In genomic region chr20:53269380-53269779, GRCh38 we compare ENCODE assay signal across 28 cellular contexts.
"Had no signal": no experiment of that assay in that cellular context is flagged by ENCODE, and none has a peak within 500 bp of the region (broad histone marks: within the 10 kb centered on the region; RNA-seq: fewer than 3 reads in every experiment).

No MANE protein-coding gene starts in this region.

- H3K27me3 ChIP-seq: stomach, suprapubic skin, testis, thyroid gland, tibial artery, tibial nerve, transverse colon, upper lobe of left lung, upper lobe of right lung, uterus, vagina had no signal

- H3K4me1 ChIP-seq: stomach, suprapubic skin, thyroid gland, tibial artery, tibial nerve, transverse colon, upper lobe of left lung, upper lobe of right lung, uterus, vagina had no signal

- H3K27me3 Mint-ChIP-seq: stimulated activated naive CD8-positive, alpha-beta T cell treated with anti-CD3 and anti-CD28 coated beads, Interleukin-15, amount 100 ng/mL, for 72 hours; stimulated activated naive CD8-positive, alpha-beta T cell treated with anti-CD3 and anti-CD28 coated beads, Interleukin-15, Interleukin-2, amounts not matched to agents 100 ng/mL and 50 ng/mL, for 24 hours; type B pancreatic cell had no signal

- FAIRE-seq: urothelium cell line had no signal

- H3K9me3 ChIP-seq: stomach, suprapubic skin, testis, thoracic aorta, thyroid gland, tibial artery, tibial nerve, transverse colon, upper lobe of left lung, upper lobe of right lung, uterus, vagina had no signal

- H3K4me1 Mint-ChIP-seq: stimulated activated effector memory CD8-positive, alpha-beta T cell treated with anti-CD3 and anti-CD28 coated beads, Interleukin-12 subunit alpha, Interleukin-12 subunit beta, amount 100 ng/mL, for 72 hours; stimulated activated memory B cell treated with anti-CD40 and anti-IgM and Interleukin-4, amounts not matched to agents 10 μg/mL and 1 μg/mL and 100 μg/mL, for 72 hours; stimulated activated naive B cell treated with anti-CD40 and anti-IgM and Interleukin-4, amounts not matched to agents 10 μg/mL and 1 μg/mL and 100 μg/mL, for 72 hours; stimulated activated naive CD8-positive, alpha-beta T cell treated with anti-CD3 and anti-CD28 coated beads, Interleukin-15, amount 100 ng/mL, for 72 hours had no signal

- H3K27ac ChIP-seq: stomach, suprapubic skin, testis, thoracic aorta, thyroid gland, tibial artery, tibial nerve, transverse colon, upper lobe of left lung, upper lobe of right lung, uterus, vagina had no signal

- H3K9me3 Mint-ChIP-seq: stimulated activated effector memory CD8-positive, alpha-beta T cell treated with anti-CD3 and anti-CD28 coated beads, Interleukin-12 subunit alpha, Interleukin-12 subunit beta, amount 100 ng/mL, for 72 hours; stimulated activated memory B cell treated with anti-CD40 and anti-IgM and Interleukin-4, amounts not matched to agents 10 μg/mL and 1 μg/mL and 100 μg/mL, for 72 hours; stimulated activated naive B cell treated with anti-CD40 and anti-IgM and Interleukin-4, amounts not matched to agents 10 μg/mL and 1 μg/mL and 100 μg/mL, for 72 hours; stimulated activated naive CD8-positive, alpha-beta T cell treated with anti-CD3 and anti-CD28 coated beads, Interleukin-15, amount 100 ng/mL, for 72 hours; stimulated activated naive CD8-positive, alpha-beta T cell treated with anti-CD3 and anti-CD28 coated beads, Interleukin-15, Interleukin-2, amounts not matched to agents 100 ng/mL and 50 ng/mL, for 24 hours had no signal

- H3K36me3 ChIP-seq: stomach, suprapubic skin, thoracic aorta, thyroid gland, tibial artery, tibial nerve, transverse colon, upper lobe of left lung, upper lobe of right lung, uterus, vagina had no signal

- DNase-seq: stimulated activated CD4-positive, alpha-beta T cell treated with anti-CD3 and anti-CD28 coated beads, Interleukin-2, amount 100 ng/mL, for 48 hours; stimulated activated CD4-positive, alpha-beta T cell treated with anti-CD3 and anti-CD28 coated beads, Interleukin-4, amount 100 ng/mL, for 1 hour; stimulated activated CD4-positive, alpha-beta T cell treated with anti-CD3 and anti-CD28 coated beads, Interleukin-4, amount 100 ng/mL, for 24 hours; stimulated activated CD4-positive, alpha-beta T cell treated with anti-CD3 and anti-CD28 coated beads, Interleukin-4, amount 100 ng/mL, for 4 hours; stimulated activated CD8-positive, alpha-beta memory T cell treated with anti-CD3 and anti-CD28 coated beads, Interleukin-4, amount 100 ng/mL, for 48 hours; stimulated activated naive B cell treated with anti-CD40 and anti-IgM and Interleukin-4, amounts not matched to agents 10 μg/mL and 1 μg/mL and 100 μg/mL, for 72 hours; stimulated activated naive CD4-positive, alpha-beta T cell; stimulated activated naive CD4-positive, alpha-beta T cell treated with Interleukin-2 at 50 U/mL for 16 hours; stimulated activated naive CD8-positive, alpha-beta T cell treated with anti-CD3 and anti-CD28 coated beads, Interleukin-15, amount 100 ng/mL, for 72 hours; stimulated activated naive CD8-positive, alpha-beta T cell treated with anti-CD3 and anti-CD28 coated beads, Interleukin-15, Interleukin-2, amounts not matched to agents 100 U/mL and 50 U/mL, for 24 hours; stomach; substantia nigra; testis; thyroid gland; tibial artery; transverse colon; upper lobe of left lung; upper lobe of right lung; uterus had no signal

- H3K4me3 Mint-ChIP-seq: stimulated activated effector memory CD8-positive, alpha-beta T cell treated with anti-CD3 and anti-CD28 coated beads, Interleukin-12 subunit alpha, Interleukin-12 subunit beta, amount 100 ng/mL, for 72 hours; stimulated activated memory B cell treated with anti-CD40 and anti-IgM and Interleukin-4, amounts not matched to agents 10 μg/mL and 1 μg/mL and 100 μg/mL, for 72 hours; stimulated activated naive B cell treated with anti-CD40 and anti-IgM and Interleukin-4, amounts not matched to agents 10 μg/mL and 1 μg/mL and 100 μg/mL, for 72 hours; stimulated activated naive CD8-positive, alpha-beta T cell treated with anti-CD3 and anti-CD28 coated beads, Interleukin-15, amount 100 ng/mL, for 72 hours; stimulated activated naive CD8-positive, alpha-beta T cell treated with anti-CD3 and anti-CD28 coated beads, Interleukin-15, Interleukin-2, amounts not matched to agents 100 ng/mL and 50 ng/mL, for 24 hours; type B pancreatic cell had no signal

- ATAC-seq: stimulated activated effector memory CD8-positive, alpha-beta T cell treated with anti-CD3 and anti-CD28 coated beads, Interleukin-12 subunit alpha, Interleukin-12 subunit beta, amount 100 ng/mL, for 72 hours; stimulated activated memory B cell treated with anti-CD40 and anti-IgM and Interleukin-4, amounts not matched to agents 10 μg/mL and 1 μg/mL and 100 μg/mL, for 72 hours; stimulated activated naive B cell treated with anti-CD40 and anti-IgM and Interleukin-4, amounts not matched to agents 10 μg/mL and 1 μg/mL and 100 μg/mL, for 72 hours; stimulated activated naive CD8-positive, alpha-beta T cell treated with anti-CD3 and anti-CD28 coated beads, Interleukin-15, amount 100 ng/mL, for 72 hours; stimulated activated naive CD8-positive, alpha-beta T cell treated with anti-CD3 and anti-CD28 coated beads, Interleukin-15, Interleukin-2, amounts not matched to agents 100 U/mL and 50 U/mL, for 24 hours; upper lobe of right lung had no signal

- H3K4me3 ChIP-seq: stomach, suprapubic skin, testis, thoracic aorta, thyroid gland, tibial artery, tibial nerve, transverse colon, upper lobe of left lung, upper lobe of right lung, uterus, vagina had no signal

- H3K36me3 Mint-ChIP-seq: stimulated activated effector memory CD8-positive, alpha-beta T cell treated with anti-CD3 and anti-CD28 coated beads, Interleukin-12 subunit alpha, Interleukin-12 subunit beta, amount 100 ng/mL, for 72 hours; stimulated activated memory B cell treated with anti-CD40 and anti-IgM and Interleukin-4, amounts not matched to agents 10 μg/mL and 1 μg/mL and 100 μg/mL, for 72 hours; stimulated activated naive B cell treated with anti-CD40 and anti-IgM and Interleukin-4, amounts not matched to agents 10 μg/mL and 1 μg/mL and 100 μg/mL, for 72 hours had no signal

- H3K27ac Mint-ChIP-seq: stimulated activated effector memory CD8-positive, alpha-beta T cell treated with anti-CD3 and anti-CD28 coated beads, Interleukin-12 subunit alpha, Interleukin-12 subunit beta, amount 100 ng/mL, for 72 hours; stimulated activated memory B cell treated with anti-CD40 and anti-IgM and Interleukin-4, amounts not matched to agents 10 μg/mL and 1 μg/mL and 100 μg/mL, for 72 hours; stimulated activated naive B cell treated with anti-CD40 and anti-IgM and Interleukin-4, amounts not matched to agents 10 μg/mL and 1 μg/mL and 100 μg/mL, for 72 hours; stimulated activated naive CD8-positive, alpha-beta T cell treated with anti-CD3 and anti-CD28 coated beads, Interleukin-15, Interleukin-2, amounts not matched to agents 100 ng/mL and 50 ng/mL, for 24 hours; type B pancreatic cell had no signal
